Comparison of ENCODE assay signal across 1 cellular context in the genomic region with DNA sequence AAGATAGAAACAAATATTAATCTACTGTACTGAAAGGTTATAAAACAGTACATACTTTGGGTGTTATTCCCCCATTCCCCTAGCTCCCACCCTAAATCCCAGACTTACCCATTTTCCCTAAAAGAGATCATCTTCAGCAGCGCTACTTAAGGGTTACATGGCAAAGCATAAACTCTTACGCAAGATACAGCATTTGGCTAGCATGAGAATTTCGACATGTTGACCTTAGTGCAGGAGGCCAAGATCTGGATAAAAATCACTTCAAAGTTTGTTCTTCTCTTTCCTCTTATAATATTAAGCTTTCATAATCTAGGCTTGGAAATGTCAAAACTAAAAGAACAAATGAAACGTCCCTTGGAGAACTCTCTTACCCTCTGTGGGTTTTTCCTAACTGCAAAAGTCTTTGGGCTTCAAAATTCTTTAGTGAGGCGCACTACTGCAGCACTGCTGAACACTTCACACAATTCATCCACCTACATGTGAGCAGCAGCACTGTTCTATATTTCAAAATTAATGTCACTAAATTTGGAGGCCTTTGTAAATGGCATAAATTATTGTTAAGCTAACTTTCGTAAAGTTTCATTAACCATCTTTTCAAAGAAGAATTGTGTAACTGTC.
TF ChIP-seq lines count a peak whose summit lies in the region.

No MANE protein-coding gene starts in this region.

TF ChIP-seq in HepG2, 621 proteins besides CTCF, POLR2A, EP300 and RAD21 (continues in another document):
- TF ChIP-seq ZNF768 (CRISPR knock-in tag; IDR thresholded peaks at IDR 0.05), result no peak
- no peak for TF ChIP-seq ZNF232 (CRISPR knock-in tag; IDR thresholded peaks at IDR 0.05; ENCODE audit: borderline replicate concordance)
- TF ChIP-seq, protein P1, sequence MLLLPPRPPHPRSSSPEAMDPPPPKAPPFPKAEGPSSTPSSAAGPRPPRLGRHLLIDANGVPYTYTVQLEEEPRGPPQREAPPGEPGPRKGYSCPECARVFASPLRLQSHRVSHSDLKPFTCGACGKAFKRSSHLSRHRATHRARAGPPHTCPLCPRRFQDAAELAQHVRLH (CRISPR knock-in tag; IDR thresholded peaks at IDR 0.05; ENCODE audit: borderline replicate concordance, low read depth), result no peak
- no peak for TF ChIP-seq GPN1 (CRISPR knock-in tag; IDR thresholded peaks at IDR 0.05; ENCODE audit: borderline replicate concordance)
- TF ChIP-seq, protein P2, sequence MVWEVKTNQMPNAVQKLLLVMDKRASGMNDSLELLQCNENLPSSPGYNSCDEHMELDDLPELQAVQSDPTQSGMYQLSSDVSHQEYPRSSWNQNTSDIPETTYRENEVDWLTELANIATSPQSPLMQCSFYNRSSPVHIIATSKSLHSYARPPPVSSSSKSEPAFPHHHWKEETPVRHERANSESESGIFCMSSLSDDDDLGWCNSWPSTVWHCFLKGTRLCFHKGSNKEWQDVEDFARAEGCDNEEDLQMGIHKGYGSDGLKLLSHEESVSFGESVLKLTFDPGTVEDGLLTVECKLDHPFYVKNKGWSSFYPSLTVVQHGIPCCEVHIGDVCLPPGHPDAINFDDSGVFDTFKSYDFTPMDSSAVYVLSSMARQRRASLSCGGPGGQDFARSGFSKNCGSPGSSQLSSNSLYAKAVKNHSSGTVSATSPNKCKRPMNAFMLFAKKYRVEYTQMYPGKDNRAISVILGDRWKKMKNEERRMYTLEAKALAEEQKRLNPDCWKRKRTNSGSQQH (CRISPR knock-in tag; IDR thresholded peaks at IDR 0.05; ENCODE audit: low read depth), result no peak
- peak; percentile 29; the same call in 1 of the 2 replicates for TF ChIP-seq ZMYM4 (CRISPR knock-in tag; IDR thresholded peaks at IDR 0.05)
- peak; percentile 83 for TF ChIP-seq NCOA2 (CRISPR knock-in tag; IDR thresholded peaks at IDR 0.05)
- no peak for TF ChIP-seq KDM4B (CRISPR knock-in tag; IDR thresholded peaks at IDR 0.05)
- TF ChIP-seq MTF2 (CRISPR knock-in tag; IDR thresholded peaks at IDR 0.05; ENCODE audit: borderline replicate concordance), result no peak
- TF ChIP-seq BCLAF1 (IDR thresholded peaks at IDR 0.05), result no peak
- peak; percentile 84 for TF ChIP-seq RXRB (CRISPR knock-in tag; IDR thresholded peaks at IDR 0.05; ENCODE audit: borderline replicate concordance)
- peak; percentile 44; the same call in 1 of the 2 replicates for TF ChIP-seq FOSL2 (CRISPR knock-in tag; IDR thresholded peaks at IDR 0.05)
- TF ChIP-seq NFATC3 (CRISPR knock-in tag; IDR thresholded peaks at IDR 0.05), result no peak
- peak; percentile 84; the same call in 1 of the 2 replicates for TF ChIP-seq RCOR2 (CRISPR knock-in tag; IDR thresholded peaks at IDR 0.05)
- 0 out of 2 replicates have a peak, but pooled peaks have one; percentile 46 for TF ChIP-seq THAP11 (CRISPR knock-in tag; IDR thresholded peaks at IDR 0.05)
- TF ChIP-seq MED13 (CRISPR knock-in tag; IDR thresholded peaks at IDR 0.05), result peak; percentile 69; the same call in 1 of the 2 replicates
- TF ChIP-seq FOXO4 (CRISPR knock-in tag; conservative IDR thresholded peaks at IDR 0.05), result no peak
- TF ChIP-seq NR2C2 (CRISPR knock-in tag; IDR thresholded peaks at IDR 0.05; ENCODE audit: borderline replicate concordance), result peak; percentile 46; the same call in 1 of the 2 replicates
- no peak for TF ChIP-seq JUNB (CRISPR knock-in tag; IDR thresholded peaks at IDR 0.05; ENCODE audit: borderline replicate concordance)
- TF ChIP-seq NPAS2 (CRISPR knock-in tag; IDR thresholded peaks at IDR 0.05; ENCODE audit: borderline replicate concordance), result no peak
- no peak for TF ChIP-seq ZNF597 (CRISPR knock-in tag; IDR thresholded peaks at IDR 0.05)
- no peak for TF ChIP-seq ZSCAN29 (CRISPR knock-in tag; conservative IDR thresholded peaks at IDR 0.05)
- no peak for TF ChIP-seq SRSF9 (IDR thresholded peaks at IDR 0.05; ENCODE audit: borderline replicate concordance, insufficient read depth, low read depth, low read length, poor library complexity, severe bottlenecking)
- TF ChIP-seq ZKSCAN8 (CRISPR knock-in tag; IDR thresholded peaks at IDR 0.05; ENCODE audit: borderline replicate concordance), result no peak
- TF ChIP-seq BHLHE40 (IDR thresholded peaks at IDR 0.05; ENCODE audit: low read length), result no peak
- TF ChIP-seq KDM2A (CRISPR knock-in tag; IDR thresholded peaks at IDR 0.05; ENCODE audit: borderline replicate concordance, low read depth), result no peak
- TF ChIP-seq ZNF407 (CRISPR knock-in tag; IDR thresholded peaks at IDR 0.05; ENCODE audit: not compliant biosample characterization), result no peak
- TF ChIP-seq SIX1 (CRISPR knock-in tag; IDR thresholded peaks at IDR 0.05; ENCODE audit: borderline replicate concordance), result peak; percentile 13; the same call in 1 of the 2 replicates
- TF ChIP-seq NFKBIZ (CRISPR knock-in tag; IDR thresholded peaks at IDR 0.05), result no peak
- no peak for TF ChIP-seq ZNF263 (CRISPR knock-in tag; IDR thresholded peaks at IDR 0.05)
- TF ChIP-seq REL (CRISPR knock-in tag; conservative IDR thresholded peaks at IDR 0.05), result no peak
- no peak for TF ChIP-seq SP2 (CRISPR knock-in tag; IDR thresholded peaks at IDR 0.05)
- peak; percentile 49; the same call in 1 of the 2 replicates for TF ChIP-seq PHF21A (CRISPR knock-in tag; IDR thresholded peaks at IDR 0.05)
- TF ChIP-seq ZBTB38 (CRISPR knock-in tag; IDR thresholded peaks at IDR 0.05), result no peak
- TF ChIP-seq NRL (CRISPR knock-in tag; IDR thresholded peaks at IDR 0.05; ENCODE audit: borderline replicate concordance), result no peak
- no peak for TF ChIP-seq HDAC1 (CRISPR knock-in tag; IDR thresholded peaks at IDR 0.05)
- TF ChIP-seq, protein P3, sequence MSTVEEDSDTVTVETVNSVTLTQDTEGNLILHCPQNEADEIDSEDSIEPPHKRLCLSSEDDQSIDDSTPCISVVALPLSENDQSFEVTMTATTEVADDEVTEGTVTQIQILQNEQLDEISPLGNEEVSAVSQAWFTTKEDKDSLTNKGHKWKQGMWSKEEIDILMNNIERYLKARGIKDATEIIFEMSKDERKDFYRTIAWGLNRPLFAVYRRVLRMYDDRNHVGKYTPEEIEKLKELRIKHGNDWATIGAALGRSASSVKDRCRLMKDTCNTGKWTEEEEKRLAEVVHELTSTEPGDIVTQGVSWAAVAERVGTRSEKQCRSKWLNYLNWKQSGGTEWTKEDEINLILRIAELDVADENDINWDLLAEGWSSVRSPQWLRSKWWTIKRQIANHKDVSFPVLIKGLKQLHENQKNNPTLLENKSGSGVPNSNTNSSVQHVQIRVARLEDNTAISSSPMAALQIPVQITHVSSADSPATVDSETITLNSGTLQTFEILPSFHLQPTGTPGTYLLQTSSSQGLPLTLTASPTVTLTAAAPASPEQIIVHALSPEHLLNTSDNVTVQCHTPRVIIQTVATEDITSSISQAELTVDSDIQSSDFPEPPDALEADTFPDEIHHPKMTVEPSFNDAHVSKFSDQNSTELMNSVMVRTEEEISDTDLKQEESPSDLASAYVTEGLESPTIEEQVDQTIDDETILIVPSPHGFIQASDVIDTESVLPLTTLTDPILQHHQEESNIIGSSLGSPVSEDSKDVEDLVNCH (CRISPR knock-in tag; IDR thresholded peaks at IDR 0.05), result no peak
- TF ChIP-seq DZIP1 (CRISPR knock-in tag; IDR thresholded peaks at IDR 0.05), result no peak
